In the genomic region with DNA sequence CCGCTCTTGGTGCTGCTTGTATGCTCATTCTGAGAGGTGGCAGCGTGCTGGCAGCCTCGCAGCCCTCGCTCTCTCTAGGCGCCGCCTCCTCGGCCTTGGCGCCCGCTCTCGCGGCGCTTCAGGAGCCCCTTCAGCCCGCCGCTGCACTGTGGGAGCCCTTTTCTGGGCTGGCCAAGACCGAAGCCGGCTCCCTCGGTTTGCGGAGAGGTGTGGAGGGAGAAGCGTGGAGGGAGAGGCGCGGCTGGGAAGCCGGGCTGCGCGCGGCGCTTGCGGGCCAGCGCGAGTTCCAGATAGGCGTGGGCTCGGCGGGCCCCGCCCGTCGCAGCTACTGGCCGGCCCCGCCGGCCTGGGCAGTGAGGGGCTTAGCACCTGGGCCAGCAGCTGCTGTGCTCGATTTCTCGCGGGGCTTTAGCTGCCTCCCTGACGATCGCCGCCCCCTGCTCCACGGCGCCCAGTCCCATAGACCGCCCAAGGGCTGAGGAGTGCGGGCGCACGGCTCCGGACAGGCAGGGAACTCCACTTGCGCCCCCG, we compare ENCODE assay signal across 8 cellular contexts. TPM values are rescaled to one million over a fixed set of nuclear protein-coding genes. Genes with fewer than 3 reads are reported as not detected.
DNase-seq lines count a peak whose midpoint lies in the region; ATAC-seq, FAIRE-seq and TF ChIP-seq lines count a peak whose summit lies in the region.

No MANE protein-coding gene starts in this region.

- peak overlapping the region; percentile 68 for H3K9ac ChIP-seq in HUES64 (ENCODE audit: low read depth, low read length)
- H3K9ac ChIP-seq in iPS-15b (ENCODE audit: low read depth, low read length) = no peak overlapping the region

- no peaks in the 10 kb centered on the region for H3K4me1 ChIP-seq in CD8-positive, alpha-beta memory T cell (ENCODE audit: insufficient read depth, low read length)
- no peaks in the 10 kb centered on the region for H3K4me1 ChIP-seq in HUES64 (ENCODE audit: insufficient read depth, low read length)
- no peaks in the 10 kb centered on the region for H3K4me1 ChIP-seq in iPS-15b (ENCODE audit: control insufficient read depth, insufficient read depth, low read length)
- no peaks in the 10 kb centered on the region for H3K4me1 ChIP-seq in small intestine (ENCODE audit: control insufficient read depth in 2 of 2, insufficient read depth in 1 of 2, low read depth in 1 of 2, low read length in 1 of 2)

- no peak overlapping the region for H3K4me3 ChIP-seq in CD8-positive, alpha-beta memory T cell (ENCODE audit: low read length)
- H3K4me3 ChIP-seq in HUES64 (ENCODE audit: low read length) (peak overlapping the region; percentile 62), iPS-15b (ENCODE audit: low read depth, low read length) (peak overlapping the region; percentile 50), small intestine (ENCODE audit: low read depth in 1 of 2, low read length in 2 of 2) (peak overlapping the region; percentile 29 to 57)

- H3K27ac Mint-ChIP-seq in CD8-positive, alpha-beta memory T cell = peak overlapping the region in 1 of 8 donors; percentile 23

- H3K4me1 Mint-ChIP-seq in CD8-positive, alpha-beta memory T cell = peaks cover 4 to 5% (median 5%) of the 10 kb centered on the region in 3 donors

- no peaks in the 10 kb centered on the region for H3K27me3 ChIP-seq in CD8-positive, alpha-beta memory T cell (ENCODE audit: insufficient read depth, low read length, poor library complexity, severe bottlenecking)
- H3K27me3 ChIP-seq in HUES64 (ENCODE audit: insufficient read depth, low read length) = no peaks in the 10 kb centered on the region
- no peaks in the 10 kb centered on the region for H3K27me3 ChIP-seq in iPS-15b (ENCODE audit: control insufficient read depth, insufficient read depth, low read length)
- H3K27me3 ChIP-seq in small intestine (ENCODE audit: control insufficient read depth in 2 of 2, insufficient read depth in 2 of 2, low read length in 2 of 2) = no peaks in the 10 kb centered on the region

- POLR2A ChIA-PET in CD8-positive, alpha-beta memory T cell (lab: Charles Lee) = no interaction called here

- no peak for ATAC-seq in GM19328 (IDR thresholded peaks at IDR 0.05; ENCODE audit: unreplicated experiment)

- no peaks in the 10 kb centered on the region for H3K9me3 ChIP-seq in CD8-positive, alpha-beta memory T cell (ENCODE audit: low read length)
- H3K9me3 ChIP-seq in HUES64 (ENCODE audit: insufficient read depth, low read depth, low read length) (peaks cover 27% of the 10 kb centered on the region), iPS-15b (ENCODE audit: control insufficient read depth, insufficient read depth, low read length) (no peaks in the 10 kb centered on the region), small intestine (ENCODE audit: control insufficient read depth, low read depth) (no peaks in the 10 kb centered on the region)

- H3K9me3 Mint-ChIP-seq in CD8-positive, alpha-beta memory T cell = peaks cover 4 to 12% (median 9%) of the 10 kb centered on the region in 5 donors

- no peak overlapping the region for H3K27ac ChIP-seq in CD8-positive, alpha-beta memory T cell (ENCODE audit: low read depth, low read length)
- no peak overlapping the region for H3K27ac ChIP-seq in HUES64 (ENCODE audit: low read depth, low read length)
- H3K27ac ChIP-seq in small intestine (ENCODE audit: low read depth in 1 of 2, low read length in 1 of 2) = no peak overlapping the region

- no peaks in the 10 kb centered on the region for H3K36me3 Mint-ChIP-seq in CD8-positive, alpha-beta memory T cell

- DNase-seq in CD8-positive, alpha-beta memory T cell = peak in 3 of 5 donors; percentile 6 to 48 (median 30)
- peak; percentile 30 for DNase-seq in amniotic epithelial cell (ENCODE audit: low read depth)
- no peak for DNase-seq in small intestine
- DNase-seq in HuH-7 (ENCODE audit: low spot score) = no peak
- no peak for DNase-seq in H54 (ENCODE audit: insufficient read length, low spot score)

- CTCF ChIA-PET in CD8-positive, alpha-beta memory T cell (lab: Charles Lee) = interaction anchor here (0.9 to 2.9 kb wide), 4 partner anchors 63 to 235 kb away, joined by 3 to 10 read pairs (median 6); no protein-coding TSS in a partner anchor

- no peak for TF ChIP-seq POLR2A in H54 (IDR thresholded peaks at IDR 0.05; ENCODE audit: low read depth, low read length)

- H3K36me3 ChIP-seq in CD8-positive, alpha-beta memory T cell (ENCODE audit: insufficient read depth, low read length) = no peaks in the 10 kb centered on the region
- H3K36me3 ChIP-seq in HUES64 (ENCODE audit: insufficient read depth, low read length) (no peaks in the 10 kb centered on the region), iPS-15b (ENCODE audit: control insufficient read depth, insufficient read depth, low read length) (no peaks in the 10 kb centered on the region), small intestine (ENCODE audit: control insufficient read depth in 2 of 2, insufficient read depth in 2 of 2, low read length in 2 of 2) (no peaks in the 10 kb centered on the region)

- peak overlapping the region; percentile 56 to 78 (median 76) for H3K4me3 Mint-ChIP-seq in CD8-positive, alpha-beta memory T cell

- H3K27me3 Mint-ChIP-seq in CD8-positive, alpha-beta memory T cell = peaks cover 5 to 20% of the 10 kb centered on the region in 2 donors

- no peak for FAIRE-seq in small intestine (lab: Jason Lieb, UNC)
- FAIRE-seq in H54 (lab: Jason Lieb, UNC) = no peak

- 94% methylated on average over 53 of the region's 53 CpGs for WGBS in HUES64
- WGBS in small intestine, 3 donors = 15 to 34% (median 16%) methylated on average over 21 to 53 of the region's 53 CpGs

RNA-seq across cellular contexts. Expression of gene FAM8A1, which starts 19.5 kb away (rescaled TPM):
- 1 to 10 TPM; 4.7 to 5.1 TPM for total RNA-seq in CD8-positive, alpha-beta memory T cell
- polyA plus RNA-seq in CD8-positive, alpha-beta memory T cell = 8.3 TPM
- 6.5 TPM for polyA plus RNA-seq in HUES64 (2013, experiment 1 of 2)
- 8.5 TPM for polyA plus RNA-seq in HUES64 (2013, experiment 2 of 2)
- 10 to 100 TPM in 1 of 3 donors, 1 to 10 TPM in 2; 5.1 to 10.6 (median 7.6) TPM for polyA plus RNA-seq in small intestine

Comparison
In these comparisons a context has a peak if more than half of its experiments do, and no peak if none do; other contexts are left out.
1. DNase-seq: peak in CD8-positive, alpha-beta memory T cell (3 of 5) and amniotic epithelial cell (single experiment); none in small intestine (single experiment), HuH-7 (single experiment) and H54 (single experiment).